In the genomic region with DNA sequence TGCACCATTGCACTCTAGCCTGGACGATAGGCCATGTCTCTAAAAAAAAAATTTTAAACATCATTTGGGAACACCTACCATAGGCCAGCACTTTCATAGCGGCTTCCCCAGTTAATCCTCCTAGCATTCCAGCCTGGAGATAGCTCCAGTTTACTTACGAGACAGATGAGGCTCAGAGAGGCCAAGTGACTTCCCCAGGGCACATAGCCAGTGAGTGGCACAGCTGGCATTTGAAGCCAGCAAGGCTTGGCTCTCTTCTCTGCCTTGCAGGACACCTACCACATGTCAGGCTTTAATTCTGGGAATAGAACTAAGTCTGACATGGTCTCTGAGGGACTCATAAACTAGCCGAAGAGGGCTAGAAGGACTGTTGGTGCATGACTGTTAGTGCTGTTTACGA, we compare ENCODE assay signal across 13 cellular contexts.
"Had no signal": no experiment of that assay in that cellular context is flagged by ENCODE, and none has a peak within 500 bp of the region (broad histone marks: within the 10 kb centered on the region; RNA-seq: fewer than 3 reads in every experiment).

No MANE protein-coding gene starts in this region.

- H3K9me3 Mint-ChIP-seq: activated CD4-positive, alpha-beta memory T cell treated with anti-CD3 and anti-CD28 coated beads for 36 hours; activated naive CD8-positive, alpha-beta T cell treated with anti-CD3 and anti-CD28 coated beads, Interleukin-2, amount 50 U/mL, for 24 hours; activated T-cell treated with anti-CD3 and anti-CD28 coated beads, Interleukin-2, amount 50 U/mL, for 4 hours; nephron had no signal

- H3K27me3 Mint-ChIP-seq: activated CD4-positive, alpha-beta memory T cell treated with anti-CD3 and anti-CD28 coated beads for 36 hours; activated naive CD8-positive, alpha-beta T cell treated with anti-CD3 and anti-CD28 coated beads, Interleukin-2, amount 50 U/mL, for 24 hours had no signal

- ATAC-seq: activated naive CD8-positive, alpha-beta T cell treated with anti-CD3 and anti-CD28 coated beads, Interleukin-2, amount 50 U/mL, for 24 hours; activated T-cell treated with anti-CD3 and anti-CD28 coated beads, Interleukin-2, amount 50 U/mL, for 4 hours; foreskin keratinocyte; left colon had no signal

- DNase-seq: activated CD4-positive, alpha-beta memory T cell treated with anti-CD3 and anti-CD28 coated beads for 36 hours; activated CD4-positive, alpha-beta T cell treated with anti-CD3 and anti-CD28 coated beads for 1 hour; activated gamma-delta T cell; activated naive CD8-positive, alpha-beta T cell treated with anti-CD3 and anti-CD28 coated beads, Interleukin-2, amount 50 U/mL, for 24 hours; activated T-cell treated with anti-CD3 and anti-CD28 coated beads, Interleukin-2, amount 50 U/mL, for 4 hours; foreskin keratinocyte; head of caudate nucleus; left colon; mammary epithelial cell; stimulated activated CD4-positive, alpha-beta T cell treated with anti-CD3 and anti-CD28 coated beads, Interleukin-4, amount 100 ng/mL, for 4 hours; T-helper 9 cell; tibial artery had no signal

- H3K4me3 Mint-ChIP-seq: activated CD4-positive, alpha-beta memory T cell treated with anti-CD3 and anti-CD28 coated beads for 36 hours; activated naive CD8-positive, alpha-beta T cell treated with anti-CD3 and anti-CD28 coated beads, Interleukin-2, amount 50 U/mL, for 24 hours; activated T-cell treated with anti-CD3 and anti-CD28 coated beads, Interleukin-2, amount 50 U/mL, for 4 hours; nephron had no signal

- H3K27ac Mint-ChIP-seq: activated CD4-positive, alpha-beta memory T cell treated with anti-CD3 and anti-CD28 coated beads for 36 hours; activated naive CD8-positive, alpha-beta T cell treated with anti-CD3 and anti-CD28 coated beads, Interleukin-2, amount 50 U/mL, for 24 hours had no signal
